In genomic region chr1:173117108-173117633, GRCh38 we compare ENCODE assay signal across 19 cellular contexts.
"Had no signal": no experiment of that assay in that cellular context is flagged by ENCODE, and none has a peak within 500 bp of the region (broad histone marks: within the 10 kb centered on the region; RNA-seq: fewer than 3 reads in every experiment).

No MANE protein-coding gene starts in this region.

- ATAC-seq: activated naive CD8-positive, alpha-beta T cell treated with anti-CD3 and anti-CD28 coated beads, Interleukin-2, amount 50 U/mL, for 24 hours; activated T-helper 17 cell treated with anti-CD3 and anti-CD28 coated beads, Interleukin-2, amount 50 U/mL, for 72 hours; stimulated activated naive CD8-positive, alpha-beta T cell treated with anti-CD3 and anti-CD28 coated beads, Interleukin-15, amount 100 ng/mL, for 72 hours had no signal

- H3K4me3 ChIP-seq: heart left ventricle had no signal

- H3K36me3 Mint-ChIP-seq: naive B cell, type B pancreatic cell had no signal

- H3K27ac Mint-ChIP-seq: activated naive CD4-positive, alpha-beta T cell treated with anti-CD3 and anti-CD28 coated beads for 36 hours; activated naive CD8-positive, alpha-beta T cell treated with anti-CD3 and anti-CD28 coated beads, Interleukin-2, amount 50 U/mL, for 24 hours; activated T-helper 17 cell treated with anti-CD3 and anti-CD28 coated beads, Interleukin-2, amount 50 U/mL, for 72 hours; stimulated activated naive CD8-positive, alpha-beta T cell treated with anti-CD3 and anti-CD28 coated beads, Interleukin-15, amount 100 ng/mL, for 72 hours; type B pancreatic cell had no signal

- H3K27me3 ChIP-seq: heart left ventricle, neutrophil had no signal

- H3K79me2 ChIP-seq: parathyroid adenoma had no signal

- H3K27ac ChIP-seq: neutrophil, parathyroid adenoma had no signal

- H3K9me3 ChIP-seq: heart left ventricle, neutrophil had no signal

- H3K4me1 Mint-ChIP-seq: activated T-helper 17 cell treated with anti-CD3 and anti-CD28 coated beads, Interleukin-2, amount 50 U/mL, for 72 hours had no signal

- H3K9me3 Mint-ChIP-seq: activated naive CD4-positive, alpha-beta T cell treated with anti-CD3 and anti-CD28 coated beads for 36 hours; activated naive CD8-positive, alpha-beta T cell treated with anti-CD3 and anti-CD28 coated beads, Interleukin-2, amount 50 U/mL, for 24 hours; activated T-helper 17 cell treated with anti-CD3 and anti-CD28 coated beads, Interleukin-2, amount 50 U/mL, for 72 hours; naive B cell; stimulated activated naive CD8-positive, alpha-beta T cell treated with anti-CD3 and anti-CD28 coated beads, Interleukin-15, amount 100 ng/mL, for 72 hours; type B pancreatic cell had no signal

- H3K27me3 Mint-ChIP-seq: activated naive CD8-positive, alpha-beta T cell treated with anti-CD3 and anti-CD28 coated beads, Interleukin-2, amount 50 U/mL, for 24 hours; activated T-helper 17 cell treated with anti-CD3 and anti-CD28 coated beads, Interleukin-2, amount 50 U/mL, for 72 hours; naive B cell; stimulated activated naive CD8-positive, alpha-beta T cell treated with anti-CD3 and anti-CD28 coated beads, Interleukin-15, amount 100 ng/mL, for 72 hours; type B pancreatic cell had no signal

- H3K4me3 Mint-ChIP-seq: activated naive CD4-positive, alpha-beta T cell treated with anti-CD3 and anti-CD28 coated beads for 36 hours; activated naive CD8-positive, alpha-beta T cell treated with anti-CD3 and anti-CD28 coated beads, Interleukin-2, amount 50 U/mL, for 24 hours; activated T-helper 17 cell treated with anti-CD3 and anti-CD28 coated beads, Interleukin-2, amount 50 U/mL, for 72 hours; stimulated activated naive CD8-positive, alpha-beta T cell treated with anti-CD3 and anti-CD28 coated beads, Interleukin-15, amount 100 ng/mL, for 72 hours; type B pancreatic cell had no signal

- DNase-seq: activated CD4-positive, alpha-beta T cell treated with anti-CD3 and anti-CD28 coated beads, Interleukin-2, amount 50 U/mL, for 4 hours; activated CD4-positive, CD25-positive, alpha-beta regulatory T cell treated with anti-CD3 and anti-CD28 coated beads, Interleukin-2, amount 50 U/mL, for 72 hours; activated naive CD4-positive, alpha-beta T cell treated with anti-CD3 and anti-CD28 coated beads for 36 hours; activated naive CD8-positive, alpha-beta T cell treated with anti-CD3 and anti-CD28 coated beads, Interleukin-2, amount 50 U/mL, for 24 hours; aorta; heart left ventricle; left cardiac atrium; mammary epithelial cell; naive B cell; small intestine; stimulated activated CD4-positive, alpha-beta T cell treated with anti-CD3 and anti-CD28 coated beads, Interleukin-4, amount 100 ng/mL, for 24 hours; stimulated activated naive CD8-positive, alpha-beta T cell treated with anti-CD3 and anti-CD28 coated beads, Interleukin-15, amount 100 ng/mL, for 72 hours; T-helper 9 cell had no signal

- H3K9ac ChIP-seq: parathyroid adenoma had no signal

- H3K36me3 ChIP-seq: heart left ventricle, neutrophil had no signal

- H2AFZ ChIP-seq: parathyroid adenoma had no signal

- FAIRE-seq: bronchial epithelial cell, frontal cortex, small intestine had no signal

- H3K4me1 ChIP-seq: parathyroid adenoma had no signal
